8 cellular contexts compared by ENCODE assay signal in genomic region chr3:65342084-65342683, GRCh38.
DNase-seq lines count a peak whose midpoint lies in the region; ATAC-seq, FAIRE-seq and TF ChIP-seq lines count a peak whose summit lies in the region.

No MANE protein-coding gene starts in this region.

- ATAC-seq in HG02678 (IDR thresholded peaks at IDR 0.05; ENCODE audit: unreplicated experiment), result peak; percentile 69
- ATAC-seq in pancreas, result peak in 2 of 4 donors; percentile 41 to 47
- ATAC-seq in gastrocnemius medialis, result no peak
- ATAC-seq in aorta (ENCODE audit: low FRiP score), result no peak

- H3K27me3 ChIP-seq in PC-9 (ENCODE audit: insufficient read depth, low read depth), result no peaks in the 10 kb centered on the region
- H3K27me3 ChIP-seq in pancreas, result no peaks in the 10 kb centered on the region
- no peaks in the 10 kb centered on the region for H3K27me3 ChIP-seq in gastrocnemius medialis
- H3K27me3 ChIP-seq in aorta (ENCODE audit: control insufficient read depth in 1 of 2, insufficient read depth in 2 of 2, low read length in 1 of 2), result no peaks in the 10 kb centered on the region

- DNase-seq in DMS53 (lab: John Stamatoyannopoulos, UW) (peak; percentile 46), DMS53 treated with DMSO at 0.1 percent for 48 hours (lab: John Stamatoyannopoulos, UW; ENCODE audit: unreplicated experiment) (no peak), PC-9 (peak in 1 of 2 experiments; percentile 37), epithelial cell of prostate (ENCODE audit: low read depth, low spot score) (peak; percentile 10), pancreas (peak in 5 of 6 donors; percentile 14 to 67 (median 37)), gastrocnemius medialis (no peak), aorta (no peak)

- no TSS peak for BruUV-seq in PC-9 (replicated peaks; lab: Mats Ljungman, UMichigan)

- H4K20me1 ChIP-seq in PC-9 (ENCODE audit: insufficient read depth), result no peaks in the 10 kb centered on the region

- POLR2A ChIA-PET in PC-9 (lab: Charles Lee; ENCODE audit: unreplicated experiment), result no interaction called here

- CTCF ChIA-PET in PC-9 (lab: Charles Lee), result no interaction called here

- no peak for TF ChIP-seq POLR2A in gastrocnemius medialis (IDR thresholded peaks at IDR 0.05)

- H3K4me1 ChIP-seq in PC-9 (replicated peaks; ENCODE audit: insufficient read depth) (no peaks in the 10 kb centered on the region), pancreas (no peaks in the 10 kb centered on the region), gastrocnemius medialis (no peaks in the 10 kb centered on the region), aorta (ENCODE audit: control insufficient read depth in 1 of 2, insufficient read depth in 2 of 2, low read length in 2 of 2) (no peaks in the 10 kb centered on the region)

- no peaks in the 10 kb centered on the region for H3K9me2 ChIP-seq in PC-9 (ENCODE audit: insufficient read depth)

- H3K4me3 ChIP-seq in PC-9 (no peak overlapping the region), pancreas (no peak overlapping the region), gastrocnemius medialis (no peak overlapping the region), aorta (ENCODE audit: low read length in 2 of 2) (no peak overlapping the region)

- WGBS in pancreas, 2 donors, result 79 to 87% methylated on average over 12 of the region's 12 CpGs
- 69 to 73% methylated on average over 12 of the region's 12 CpGs for WGBS in aorta, 2 donors

- no peaks in the 10 kb centered on the region for H3K79me2 ChIP-seq in PC-9 (ENCODE audit: low read depth)

- H3K4me2 ChIP-seq in PC-9, result no peak overlapping the region

- no peaks in the 10 kb centered on the region for H3K9me3 ChIP-seq in PC-9 (ENCODE audit: insufficient read depth, low read depth)
- no peaks in the 10 kb centered on the region for H3K9me3 ChIP-seq in pancreas
- H3K9me3 ChIP-seq in gastrocnemius medialis, result no peaks in the 10 kb centered on the region
- H3K9me3 ChIP-seq in aorta (ENCODE audit: control insufficient read depth, low read length), result no peaks in the 10 kb centered on the region

- TF ChIP-seq CTCF in PC-9 (conservative IDR thresholded peaks at IDR 0.05) (peak; percentile 70), pancreas (IDR thresholded peaks at IDR 0.05) (peak in 2 of 4 donors; percentile 14 to 27), gastrocnemius medialis (IDR thresholded peaks at IDR 0.05 in 4 of 5, conservative IDR thresholded peaks at IDR 0.05 in 1 of 5) (peak in 1 of 5 experiments; percentile 32)

- H3K36me3 ChIP-seq in PC-9 (ENCODE audit: low read depth) (no peaks in the 10 kb centered on the region), pancreas (no peaks in the 10 kb centered on the region), gastrocnemius medialis (no peaks in the 10 kb centered on the region), aorta (ENCODE audit: control insufficient read depth in 1 of 2, insufficient read depth in 2 of 2, low read length in 1 of 2) (no peaks in the 10 kb centered on the region)

- H3K27ac ChIP-seq in PC-9 (no peak overlapping the region), epithelial cell of prostate (no peak overlapping the region), pancreas (no peak overlapping the region), gastrocnemius medialis (no peak overlapping the region), aorta (ENCODE audit: low read depth in 1 of 2, low read length in 2 of 2) (no peak overlapping the region)

- in situ Hi-C loops in gastrocnemius medialis (cut with MboI; ENCODE audit: low sequenced_read_pairs in 4 of 4), result no loop called here

- no peaks in the 10 kb centered on the region for H3F3A ChIP-seq in PC-9 (ENCODE audit: insufficient read depth, low read depth)

- no peak for FAIRE-seq in pancreas (lab: Jason Lieb, UNC)

- H2AFZ ChIP-seq in PC-9, result no peak overlapping the region

- intact Hi-C loops in PC-9 (cut with micrococcal nuclease; ENCODE audit: unreplicated experiment) (loop anchor here (5.0 kb wide), 1 partner anchor 655 kb away; the partner anchor contains the start of gene ADAMTS9), pancreas (cut with DNase I) (no loop called here), gastrocnemius medialis (cut with DNase I; ENCODE audit: low total_unique reads) (no loop called here), aorta (cut with DNase I) (no loop called here)

Comparison
In these comparisons a context has a peak if more than half of its experiments do, and no peak if none do; other contexts are left out.
1. DNase-seq: peak in DMS53 (single experiment), epithelial cell of prostate (single experiment) and pancreas (5 of 6); none in DMS53 treated with DMSO at 0.1 percent for 48 hours (single experiment), gastrocnemius medialis (0 of 2) and aorta (0 of 2).